Comparison of ENCODE assay signal across 30 cellular contexts in the genomic region with DNA sequence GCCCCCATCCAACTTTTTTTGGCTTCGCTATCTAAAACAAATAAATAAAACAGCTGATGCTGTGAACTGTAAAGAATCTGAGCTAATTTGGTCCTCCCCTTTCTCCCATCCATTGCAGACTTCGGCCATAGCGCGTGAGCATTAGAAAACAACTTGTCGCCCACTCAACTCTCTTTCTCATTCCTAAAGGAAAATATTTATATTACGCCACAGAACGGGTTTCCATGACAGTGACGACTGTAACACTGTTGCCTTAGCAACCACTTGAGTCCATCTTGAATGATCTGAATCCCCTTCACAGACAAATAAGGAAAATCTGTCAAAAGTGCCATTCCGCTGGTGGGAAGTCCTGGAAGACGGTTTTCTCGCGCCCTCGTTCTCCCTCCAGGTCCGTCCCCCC. TPM values are rescaled to one million over a fixed set of nuclear protein-coding genes. Genes with fewer than 3 reads are reported as not detected.
DNase-seq lines count a peak whose midpoint lies in the region; ATAC-seq, FAIRE-seq and TF ChIP-seq lines count a peak whose summit lies in the region.
"Had no signal": no experiment of that assay in that cellular context is flagged by ENCODE, and none has a peak within 500 bp of the region (broad histone marks: within the 10 kb centered on the region; RNA-seq: fewer than 3 reads in every experiment).

No MANE protein-coding gene starts in this region.

- no peaks in the 10 kb centered on the region for H3K4me1 ChIP-seq in K562 (replicated peaks in 1 of 2; ENCODE audit: control insufficient read depth in 2 of 2, insufficient read depth in 2 of 2, low read length in 2 of 2)
- H3K4me1 ChIP-seq: upper lobe of right lung had no signal

- H3K27ac ChIP-seq in K562 (ENCODE audit: extremely low read depth, low read depth, low read length): no peak overlapping the region
- H3K27ac ChIP-seq: hepatocyte, upper lobe of right lung had no signal

- H3K4me3 Mint-ChIP-seq in activated naive CD8-positive, alpha-beta T cell treated with anti-CD3 and anti-CD28 coated beads, Interleukin-2, amount 50 U/mL, for 24 hours: no peak overlapping the region
- H3K4me3 Mint-ChIP-seq in activated naive CD8-positive, alpha-beta T cell treated with anti-CD3 and anti-CD28 coated beads for 36 hours: no peak overlapping the region
- H3K4me3 Mint-ChIP-seq: activated T-cell treated with anti-CD3 and anti-CD28 coated beads, Interleukin-2, amount 50 U/mL, for 24 hours; CD14-positive monocyte; central memory CD8-positive, alpha-beta T cell; immature natural killer cell; neural crest cell had no signal

- no peak for DNase-seq in activated naive CD8-positive, alpha-beta T cell treated with anti-CD3 and anti-CD28 coated beads, Interleukin-2, amount 50 U/mL, for 24 hours
- no peak for DNase-seq in activated naive CD8-positive, alpha-beta T cell treated with anti-CD3 and anti-CD28 coated beads for 36 hours
- DNase-seq in K562 (ENCODE audit: extremely low read depth in 1 of 4, low spot score in 3 of 4) (no peak), left kidney (ENCODE audit: low read depth, low spot score) (peak; percentile 55), RPMI8226 (no peak), GM19240 (ENCODE audit: insufficient read length, low spot score) (no peak), Right ventricle myocardium inferior (ENCODE audit: missing footprints) (no peak)
- DNase-seq: ACHN; activated CD4-positive, alpha-beta T cell treated with anti-CD3 and anti-CD28 coated beads for 1 hour; activated naive CD4-positive, alpha-beta T cell; activated T-cell treated with anti-CD3 and anti-CD28 coated beads, Interleukin-2, amount 50 U/mL, for 24 hours; amniotic stem cell; DMS 273 treated with DMSO at 0.1 percent for 48 hours; foreskin melanocyte; GDM1; HCEC 1CT; immature natural killer cell; left ventricle myocardium superior; NCI-H1436 treated with DMSO at 0.1 percent for 48 hours; posterior cingulate gyrus; SW 1271; upper lobe of right lung had no signal

- no peak overlapping the region for H3K4me2 ChIP-seq in K562 (ENCODE audit: insufficient read depth, low read length)
- H3K4me2 ChIP-seq: hepatocyte had no signal

- CTCF ChIA-PET in K562 (lab: Yijun Ruan, JAX; ENCODE audit: low intra/inter-chr PET ratio): no interaction called here

- peaks cover 19 to 42% of the 10 kb centered on the region in 2 experiments; a peak in 4 of 5 replicates for H3K27me3 ChIP-seq in K562 (ENCODE audit: control insufficient read depth in 2 of 2, insufficient read depth in 2 of 2, low read length in 2 of 2)
- H3K27me3 ChIP-seq: upper lobe of right lung had no signal

- no TSS peak for BruUV-seq in K562 (replicated peaks; lab: Mats Ljungman, UMichigan)

- POLR2A ChIA-PET in K562 (lab: Yijun Ruan, JAX): interaction anchor here (0.7 to 1.3 kb wide), 2 partner anchors 11 to 19 kb away, joined by 3 read pairs; no protein-coding TSS in a partner anchor

- in situ Hi-C loops in K562 (cut with MboI): no loop called here

- peaks cover 3% of the 10 kb centered on the region for H3K4me1 Mint-ChIP-seq in activated naive CD8-positive, alpha-beta T cell treated with anti-CD3 and anti-CD28 coated beads, Interleukin-2, amount 50 U/mL, for 24 hours
- H3K4me1 Mint-ChIP-seq in activated naive CD8-positive, alpha-beta T cell treated with anti-CD3 and anti-CD28 coated beads for 36 hours: peaks cover 3% of the 10 kb centered on the region
- H3K4me1 Mint-ChIP-seq: CD14-positive monocyte; central memory CD8-positive, alpha-beta T cell; immature natural killer cell had no signal

- no peaks in the 10 kb centered on the region for H4K20me1 ChIP-seq in K562 (replicated peaks; ENCODE audit: control insufficient read depth, insufficient read depth, low read length)

- H3K27me3 Mint-ChIP-seq in activated naive CD8-positive, alpha-beta T cell treated with anti-CD3 and anti-CD28 coated beads, Interleukin-2, amount 50 U/mL, for 24 hours: peaks cover 2% of the 10 kb centered on the region
- H3K27me3 Mint-ChIP-seq in activated naive CD8-positive, alpha-beta T cell treated with anti-CD3 and anti-CD28 coated beads for 36 hours: no peaks in the 10 kb centered on the region
- H3K27me3 Mint-ChIP-seq: activated T-cell treated with anti-CD3 and anti-CD28 coated beads, Interleukin-2, amount 50 U/mL, for 24 hours; central memory CD8-positive, alpha-beta T cell had no signal

- H3K4me3 ChIP-seq in K562: no peak overlapping the region
- H3K4me3 ChIP-seq: hepatocyte, MG63, upper lobe of right lung had no signal

- H3K9me1 ChIP-seq in K562 (ENCODE audit: control insufficient read depth, insufficient read depth, low read length): no peaks in the 10 kb centered on the region

- H3K9me3 Mint-ChIP-seq in activated naive CD8-positive, alpha-beta T cell treated with anti-CD3 and anti-CD28 coated beads, Interleukin-2, amount 50 U/mL, for 24 hours: no peaks in the 10 kb centered on the region
- no peaks in the 10 kb centered on the region for H3K9me3 Mint-ChIP-seq in activated naive CD8-positive, alpha-beta T cell treated with anti-CD3 and anti-CD28 coated beads for 36 hours
- H3K9me3 Mint-ChIP-seq: activated T-cell treated with anti-CD3 and anti-CD28 coated beads, Interleukin-2, amount 50 U/mL, for 24 hours; immature natural killer cell; neural crest cell had no signal

- no peaks in the 10 kb centered on the region for H3K79me2 ChIP-seq in K562 (ENCODE audit: control insufficient read depth, insufficient read depth, low read length)
- H3K79me2 ChIP-seq: hepatocyte had no signal

- TF ChIP-seq POLR2A in K562 (conservative IDR thresholded peaks at IDR 0.05): no peak

- 10% methylated on average over 14 of the region's 14 CpGs for WGBS in K562 (ENCODE audit: insufficient coverage, low coverage, missing lambda C conversion rate)

- no peak overlapping the region for H2AFZ ChIP-seq in K562 (ENCODE audit: low read depth, low read length)
- H2AFZ ChIP-seq: hepatocyte had no signal

- peak overlapping the region; percentile 24 for H3K27ac Mint-ChIP-seq in activated naive CD8-positive, alpha-beta T cell treated with anti-CD3 and anti-CD28 coated beads, Interleukin-2, amount 50 U/mL, for 24 hours
- H3K27ac Mint-ChIP-seq in activated naive CD8-positive, alpha-beta T cell treated with anti-CD3 and anti-CD28 coated beads for 36 hours: no peak overlapping the region
- H3K27ac Mint-ChIP-seq: activated T-cell treated with anti-CD3 and anti-CD28 coated beads, Interleukin-2, amount 50 U/mL, for 24 hours; CD14-positive monocyte; immature natural killer cell had no signal

- intact Hi-C loops in K562 (cut with micrococcal nuclease) (no loop called here), Right ventricle myocardium inferior (cut with DNase I) (no loop called here)

- FAIRE-seq in K562 (lab: Jason Lieb, UNC): no peak

- no peak overlapping the region for H3K9ac ChIP-seq in K562 (ENCODE audit: insufficient read depth in 1 of 2, low read depth in 2 of 2, low read length in 2 of 2)

- no peaks in the 10 kb centered on the region for H3K9me3 ChIP-seq in K562 (replicated peaks; ENCODE audit: control insufficient read depth, insufficient read depth, low read depth, low read length)
- H3K9me3 ChIP-seq: MG63, upper lobe of right lung had no signal

- no peak for TF ChIP-seq RAD21 in K562 (CRISPR knock-in tag; conservative IDR thresholded peaks at IDR 0.05 in 1 of 2, IDR thresholded peaks at IDR 0.05 in 1 of 2)

- TF ChIP-seq CTCF in K562 (IDR thresholded peaks at IDR 0.05 in 2 of 3, conservative IDR thresholded peaks at IDR 0.05 in 1 of 3; ENCODE audit: insufficient read depth in 2 of 3, low read depth in 1 of 3, low read length in 3 of 3): no peak

- no peaks in the 10 kb centered on the region for H3K36me3 ChIP-seq in K562 (ENCODE audit: control insufficient read depth, insufficient read depth, low read length)
- H3K36me3 ChIP-seq: MG63, upper lobe of right lung had no signal

- TF ChIP-seq EP300 in K562 (IDR thresholded peaks at IDR 0.05; ENCODE audit: low read length): no peak

- no peaks in the 10 kb centered on the region for H3K36me3 Mint-ChIP-seq in activated naive CD8-positive, alpha-beta T cell treated with anti-CD3 and anti-CD28 coated beads, Interleukin-2, amount 50 U/mL, for 24 hours (ENCODE audit: low read depth)
- no peaks in the 10 kb centered on the region for H3K36me3 Mint-ChIP-seq in activated naive CD8-positive, alpha-beta T cell treated with anti-CD3 and anti-CD28 coated beads for 36 hours
- H3K36me3 Mint-ChIP-seq: CD14-positive monocyte had no signal

- no peak for ATAC-seq in activated naive CD8-positive, alpha-beta T cell treated with anti-CD3 and anti-CD28 coated beads, Interleukin-2, amount 50 U/mL, for 24 hours
- no peak for ATAC-seq in K562
- no peak for ATAC-seq in GM19452 (IDR thresholded peaks at IDR 0.05; ENCODE audit: unreplicated experiment)
- no peak for ATAC-seq in Right ventricle myocardium inferior
- ATAC-seq: left ventricle myocardium superior, sciatic nerve, upper lobe of right lung had no signal

TF ChIP-seq in K562, 482 proteins besides CTCF, POLR2A, EP300 and RAD21:
- TF ChIP-seq ATF1 (CRISPR knock-in tag; IDR thresholded peaks at IDR 0.05) (no peak), ATF1 (tag; IDR thresholded peaks at IDR 0.05) (no peak), RFX1 (IDR thresholded peaks at IDR 0.05) (peak; percentile 59), LARP7 (IDR thresholded peaks at IDR 0.05) (no peak)

RNA-seq across cellular contexts. Expression of gene CRYGS, which starts 50.7 kb away (rescaled TPM):
- total RNA-seq in activated naive CD8-positive, alpha-beta T cell treated with anti-CD3 and anti-CD28 coated beads for 36 hours: 1 to 10 TPM; 1.7 TPM
- 11.2 and 13.2 TPM in 2 replicates for total RNA-seq in K562 (2011; cell fraction: chromatin; rRNA removed; ENCODE audit: low replicate concordance)
- 5.3 and 6.4 TPM in 2 replicates for total RNA-seq in K562 (2011; cell fraction: nucleolus; rRNA removed)
- total RNA-seq in K562 (2011; cell fraction: nucleoplasm; rRNA removed): 6.7 and 10.9 TPM in 2 replicates
- total RNA-seq in K562 (2014; rRNA removed) (2.1 and 3.8 TPM in 2 replicates), K562 (2014; rRNA removed; fragmentation: Illumina TruSeq; extraction: Trizol) (2.0 and 2.4 TPM in 2 replicates), K562 (2015; rRNA removed; fragmentation: Illumina TruSeq; extraction: Trizol) (1.8 and 1.9 TPM in 2 replicates), K562 (2021) (1.5 and 1.6 TPM in 2 replicates), Right ventricle myocardium inferior (1.2 TPM)
- polyA plus RNA-seq in K562 (2011; rRNA removed) (3.5 and 5.5 TPM in 2 replicates), K562 (2014; fragmentation: Illumina TruSeq; extraction: Trizol) (1.0 and 1.8 TPM in 2 replicates), K562 (2014; fragmentation: Nextera tagmentation; extraction: Ambion mirVana) (1 to 10 TPM; 1.9 to 2.0 TPM), K562 (2014; rRNA removed) (3.0 and 3.7 TPM in 2 replicates)
- polyA plus RNA-seq in K562 (2011; cell fraction: cytosol; rRNA removed): 0.46 and 2.0 TPM in 2 replicates
- polyA plus RNA-seq in K562 (2011; cell fraction: nucleus; rRNA removed): 21.0 and 26.9 TPM in 2 replicates
- polyA plus RNA-seq in K562 (2012): 1.2 and 4.0 TPM in 2 replicates
- 3.3 and 4.4 TPM in 2 replicates for polyA minus RNA-seq in K562 (2011; rRNA and poly(A)+ RNA removed)
- polyA minus RNA-seq in K562 (2011; cell fraction: cytosol; rRNA and poly(A)+ RNA removed): 2.1 TPM in 1 of 2 replicates, not detected in the other
- polyA minus RNA-seq in K562 (2011; cell fraction: nucleus; rRNA and poly(A)+ RNA removed): 6.7 and 11.4 TPM in 2 replicates
- total RNA-seq: epithelial cell of proximal tubule had no signal
